In the genomic region with DNA sequence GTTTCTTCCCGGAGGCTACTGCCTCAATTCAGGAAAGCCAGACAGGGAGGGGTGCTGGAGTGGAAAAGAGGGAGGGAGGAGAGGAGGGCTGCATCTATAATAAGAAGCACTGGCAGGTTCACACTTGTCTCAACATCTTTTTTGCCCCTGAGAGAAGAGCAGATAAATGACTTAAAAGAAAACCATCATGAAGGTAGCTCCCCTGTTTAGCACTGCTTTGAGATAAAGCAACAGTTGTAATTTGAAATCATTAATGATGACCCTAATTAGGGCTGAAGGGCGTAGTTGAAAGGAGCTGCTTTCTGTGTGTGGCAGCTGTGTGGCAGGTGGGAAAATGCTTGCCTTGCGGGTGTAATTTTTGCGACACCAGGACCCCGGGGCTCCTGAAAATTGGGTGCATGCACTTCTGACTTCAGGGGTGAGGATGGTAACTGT, we compare ENCODE assay signal across 9 cellular contexts.
DNase-seq lines count a peak whose midpoint lies in the region; ATAC-seq, FAIRE-seq and TF ChIP-seq lines count a peak whose summit lies in the region.
"Had no signal": no experiment of that assay in that cellular context is flagged by ENCODE, and none has a peak within 500 bp of the region (broad histone marks: within the 10 kb centered on the region; RNA-seq: fewer than 3 reads in every experiment).

No MANE protein-coding gene starts in this region.

- peak overlapping the region; percentile 97 for H3K4me3 Mint-ChIP-seq in astrocyte (ENCODE audit: unreplicated experiment)

- ATAC-seq in body of pancreas: no peak

- no peak for TF ChIP-seq POLR2A in body of pancreas (IDR thresholded peaks at IDR 0.05)

- H3K4me1 ChIP-seq in astrocyte (ENCODE audit: insufficient read depth, low read length) (peaks cover 19% of the 10 kb centered on the region), stomach smooth muscle (ENCODE audit: control insufficient read depth, insufficient read depth, low read length) (peaks cover 58% of the 10 kb centered on the region), body of pancreas (peaks cover 24% of the 10 kb centered on the region)
- H3K4me1 ChIP-seq in effector memory CD4-positive, alpha-beta T cell (ENCODE audit: control insufficient read depth, insufficient read depth, low read length, poor library complexity, severe bottlenecking): no peaks in the 10 kb centered on the region

- DNase-seq in NCI-H2227 treated with DMSO at 0.1 percent for 48 hours (lab: John Stamatoyannopoulos, UW): peak; percentile 44
- no peak for DNase-seq in NCI-H2227 (lab: John Stamatoyannopoulos, UW; ENCODE audit: unreplicated experiment)
- no peak for DNase-seq in astrocyte (ENCODE audit: low read depth)
- no peak for DNase-seq in kidney epithelial cell (ENCODE audit: low read depth)
- DNase-seq in body of pancreas: no peak
- DNase-seq in effector memory CD4-positive, alpha-beta T cell: no peak
- DNase-seq in mesenteric fat pad (ENCODE audit: low spot score): no peak

- H3K4me2 ChIP-seq in astrocyte (ENCODE audit: low read length): peak overlapping the region; percentile 91

- FAIRE-seq in astrocyte (lab: Jason Lieb, UNC): peak; percentile 17

- H3K36me3 Mint-ChIP-seq in astrocyte (ENCODE audit: low read depth, unreplicated experiment): peaks cover 6% of the 10 kb centered on the region

- H3K9me3 Mint-ChIP-seq in astrocyte (ENCODE audit: unreplicated experiment): no peaks in the 10 kb centered on the region

- H3K4me3 ChIP-seq in astrocyte (ENCODE audit: insufficient read depth, low read depth, low read length): peak overlapping the region; percentile 82
- H3K4me3 ChIP-seq in kidney epithelial cell (ENCODE audit: low read depth, low read length): peak overlapping the region; percentile 59
- peak overlapping the region; percentile 86 to 90 for H3K4me3 ChIP-seq in stomach smooth muscle (ENCODE audit: low read length in 2 of 2)
- no peak overlapping the region for H3K4me3 ChIP-seq in body of pancreas
- no peak overlapping the region for H3K4me3 ChIP-seq in effector memory CD4-positive, alpha-beta T cell (ENCODE audit: insufficient read depth, low read depth, low read length, poor library complexity, severe bottlenecking)

- 50 to 55% methylated on average over 5 of the region's 5 CpGs for WGBS in body of pancreas, 2 donors

- H3K9me3 ChIP-seq in astrocyte (ENCODE audit: insufficient read depth, low read depth, low read length): no peaks in the 10 kb centered on the region
- H3K9me3 ChIP-seq in stomach smooth muscle (ENCODE audit: control insufficient read depth in 2 of 2, low read length in 2 of 2): no peaks in the 10 kb centered on the region
- no peaks in the 10 kb centered on the region for H3K9me3 ChIP-seq in body of pancreas
- H3K9me3 ChIP-seq in effector memory CD4-positive, alpha-beta T cell (ENCODE audit: control insufficient read depth, low read length): no peaks in the 10 kb centered on the region

- H3K9ac ChIP-seq in astrocyte (ENCODE audit: low read length) (peak overlapping the region; percentile 98), stomach smooth muscle (ENCODE audit: low read length in 2 of 2) (peak overlapping the region; percentile 92 to 96)

- peaks cover 51% of the 10 kb centered on the region for H3K79me2 ChIP-seq in astrocyte (ENCODE audit: insufficient read depth, low read length)

- H3K27me3 ChIP-seq in astrocyte (ENCODE audit: insufficient read depth, low read length) (no peaks in the 10 kb centered on the region), kidney epithelial cell (ENCODE audit: control insufficient read depth, insufficient read depth, low read length) (no peaks in the 10 kb centered on the region), stomach smooth muscle (ENCODE audit: control insufficient read depth in 1 of 2, insufficient read depth in 2 of 2, low read length in 2 of 2) (no peaks in the 10 kb centered on the region), body of pancreas (peaks cover 0 to 6% of the 10 kb centered on the region in 2 donors)
- H3K27me3 ChIP-seq in effector memory CD4-positive, alpha-beta T cell (replicated peaks; ENCODE audit: control insufficient read depth, insufficient read depth, low read length, poor library complexity, severe bottlenecking): peaks cover 12% of the 10 kb centered on the region

- TF ChIP-seq CTCF in astrocyte (IDR thresholded peaks at IDR 0.05; ENCODE audit: insufficient read depth, low read depth, low read length): no peak
- TF ChIP-seq CTCF in kidney epithelial cell (IDR thresholded peaks at IDR 0.05; ENCODE audit: insufficient read depth, low read length, poor library complexity, severe bottlenecking): no peak
- TF ChIP-seq CTCF in body of pancreas (IDR thresholded peaks at IDR 0.05): no peak

- no peaks in the 10 kb centered on the region for H3K27me3 Mint-ChIP-seq in astrocyte (ENCODE audit: low read depth, unreplicated experiment)

- no peak overlapping the region for H2AFZ ChIP-seq in astrocyte (ENCODE audit: low read depth, low read length)

- peak overlapping the region; percentile 99 for H3K27ac Mint-ChIP-seq in astrocyte (ENCODE audit: unreplicated experiment)

- peaks cover 25% of the 10 kb centered on the region for H3K4me1 Mint-ChIP-seq in astrocyte (ENCODE audit: low read depth, unreplicated experiment)

- intact Hi-C loops in body of pancreas (cut with DNase I): no loop called here

- H4K20me1 ChIP-seq in astrocyte (ENCODE audit: insufficient read depth, low read length): peaks cover 31% of the 10 kb centered on the region

- H3K27ac ChIP-seq in astrocyte (ENCODE audit: low read depth, low read length) (peak overlapping the region; percentile 98), stomach smooth muscle (ENCODE audit: low read length) (peak overlapping the region; percentile 97), body of pancreas (no peak overlapping the region)
- no peak overlapping the region for H3K27ac ChIP-seq in effector memory CD4-positive, alpha-beta T cell (ENCODE audit: insufficient read depth, low read length, poor library complexity, severe bottlenecking)
- H3K27ac ChIP-seq: C4-2B had no signal

- H3K36me3 ChIP-seq in astrocyte (ENCODE audit: insufficient read depth, low read length) (no peaks in the 10 kb centered on the region), kidney epithelial cell (ENCODE audit: control insufficient read depth, insufficient read depth, low read length) (no peaks in the 10 kb centered on the region), stomach smooth muscle (ENCODE audit: control insufficient read depth in 2 of 2, insufficient read depth in 2 of 2, low read length in 2 of 2) (peaks cover 3 to 10% of the 10 kb centered on the region in 2 donors), body of pancreas (replicated peaks in 1 of 2; ENCODE audit: insufficient read depth in 1 of 2, low read depth in 2 of 2) (no peaks in the 10 kb centered on the region)
- H3K36me3 ChIP-seq in effector memory CD4-positive, alpha-beta T cell (ENCODE audit: control insufficient read depth, insufficient read depth, low read length): no peaks in the 10 kb centered on the region

Comparison
In these comparisons a context has a peak if more than half of its experiments do, and no peak if none do; other contexts are left out.
1. H3K27ac ChIP-seq: peak in astrocyte (single experiment) and stomach smooth muscle (single experiment); none in body of pancreas (0 of 4) and effector memory CD4-positive, alpha-beta T cell (single experiment).
2. H3K4me3 ChIP-seq: peak in astrocyte (single experiment), kidney epithelial cell (single experiment) and stomach smooth muscle (2 of 2); none in body of pancreas (0 of 2) and effector memory CD4-positive, alpha-beta T cell (single experiment).